ENCODE assay signal across 1 cellular context in the genomic region with DNA sequence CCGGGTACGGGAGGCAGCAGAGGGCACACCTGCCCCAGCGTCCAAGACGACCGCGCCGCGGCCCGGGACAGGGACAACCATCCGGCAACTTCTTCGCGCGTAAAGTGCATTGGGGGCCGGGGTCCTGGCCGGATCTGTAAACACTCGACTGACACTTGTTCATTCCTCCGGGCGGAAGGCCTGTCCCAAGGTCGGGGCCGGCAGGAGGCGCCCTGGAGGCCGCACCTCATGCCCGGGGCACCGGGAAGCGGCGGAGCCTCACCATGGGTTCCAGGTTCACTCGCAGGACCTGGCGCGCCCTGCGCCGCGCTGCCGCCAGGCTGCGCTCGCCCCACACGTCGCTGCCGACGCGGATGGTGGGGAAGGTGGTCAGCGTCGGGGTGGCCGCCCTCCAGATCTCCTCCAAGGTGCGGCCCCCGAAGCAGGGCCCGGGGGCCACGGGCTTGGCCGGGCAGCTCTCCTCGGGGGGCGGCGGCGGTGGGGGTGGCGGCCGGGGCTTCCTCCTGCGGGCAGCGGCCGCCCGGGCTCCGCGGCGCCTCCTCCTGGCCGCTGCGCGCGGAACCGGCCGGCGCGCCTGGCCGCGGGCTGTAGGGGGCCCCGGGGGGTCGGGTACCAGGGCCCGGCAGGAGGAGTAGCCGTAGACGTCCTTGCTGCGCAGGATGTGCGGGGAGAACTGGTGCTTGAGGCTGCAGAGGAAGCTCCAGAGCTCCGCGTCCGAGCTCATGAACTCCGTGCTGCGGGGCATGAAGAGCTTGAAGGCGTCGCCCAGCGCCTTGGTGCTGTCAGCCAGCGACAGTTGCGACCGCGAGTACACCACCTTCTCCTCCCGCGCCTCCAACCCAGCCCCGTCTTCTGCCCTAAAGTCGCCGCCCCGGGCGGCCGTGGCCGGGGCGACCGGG.
TF ChIP-seq lines count a peak whose summit lies in the region.

No MANE protein-coding gene starts in this region.

TF ChIP-seq in H1, 55 proteins besides CTCF, POLR2A, EP300 and RAD21 (continued from another document):
- TF ChIP-seq, protein P1, sequence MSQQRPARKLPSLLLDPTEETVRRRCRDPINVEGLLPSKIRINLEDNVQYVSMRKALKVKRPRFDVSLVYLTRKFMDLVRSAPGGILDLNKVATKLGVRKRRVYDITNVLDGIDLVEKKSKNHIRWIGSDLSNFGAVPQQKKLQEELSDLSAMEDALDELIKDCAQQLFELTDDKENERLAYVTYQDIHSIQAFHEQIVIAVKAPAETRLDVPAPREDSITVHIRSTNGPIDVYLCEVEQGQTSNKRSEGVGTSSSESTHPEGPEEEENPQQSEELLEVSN (IDR thresholded peaks at IDR 0.05) = peak; percentile 53
- TF ChIP-seq GABPA (IDR thresholded peaks at IDR 0.05; ENCODE audit: borderline replicate concordance, insufficient read depth, low read length) (no peak), TAF1 (IDR thresholded peaks at IDR 0.05; ENCODE audit: low read depth, low read length) (peak; percentile 50), CBX5 (IDR thresholded peaks at IDR 0.05; ENCODE audit: low read depth, low read length) (no peak), SP4 (IDR thresholded peaks at IDR 0.05; ENCODE audit: low read length) (no peak), KDM4A (IDR thresholded peaks at IDR 0.05; ENCODE audit: low read depth, low read length, severe bottlenecking) (peak; percentile 17), HDAC2 (IDR thresholded peaks at IDR 0.05; ENCODE audit: borderline replicate concordance in 1 of 2, low read depth in 2 of 2, low read length in 2 of 2) (peak in 1 of 2 experiments; percentile 33; a peak in 1 of 4 replicates), KDM1A (IDR thresholded peaks at IDR 0.05; ENCODE audit: borderline replicate concordance, low read length) (no peak), RFX5 (IDR thresholded peaks at IDR 0.05; ENCODE audit: borderline replicate concordance, low read depth, low read length) (0 out of 2 replicates have a peak, but pooled peaks have one; percentile 6), RXRA (IDR thresholded peaks at IDR 0.05; ENCODE audit: insufficient read depth, low read depth, low read length) (no peak), ZNF274 (IDR thresholded peaks at IDR 0.05; ENCODE audit: borderline replicate concordance, extremely low read depth, low read length) (no peak), RNF2 (IDR thresholded peaks at IDR 0.05; ENCODE audit: borderline replicate concordance, low read depth, low read length, missing control alignments, poor library complexity, severe bottlenecking) (no peak), CHD1 (IDR thresholded peaks at IDR 0.05; ENCODE audit: low read depth, low read length) (no peak), JUN (IDR thresholded peaks at IDR 0.05; ENCODE audit: low read depth, low read length) (no peak), GTF2F1 (IDR thresholded peaks at IDR 0.05; ENCODE audit: borderline replicate concordance, low read depth, low read length) (peak; percentile 29; the same call in 1 of the 2 replicates), SRF (IDR thresholded peaks at IDR 0.05; ENCODE audit: low read depth, low read length) (no peak), CTBP2 (IDR thresholded peaks at IDR 0.05; ENCODE audit: borderline replicate concordance, insufficient read depth, insufficient read length, low read length) (peak; percentile 82), TBP (IDR thresholded peaks at IDR 0.05; ENCODE audit: low read depth, low read length) (peak; percentile 46; the same call in 1 of the 2 replicates), POLR2AphosphoS5 (IDR thresholded peaks at IDR 0.05; ENCODE audit: low read depth, low read length) (peak; percentile 18), NRF1 (IDR thresholded peaks at IDR 0.05; ENCODE audit: low read depth, low read length) (no peak), CEBPB (IDR thresholded peaks at IDR 0.05; ENCODE audit: low read depth, low read length) (no peak), KDM5A (IDR thresholded peaks at IDR 0.05; ENCODE audit: low read length) (no peak), SIRT6 (IDR thresholded peaks at IDR 0.05; ENCODE audit: low read length) (no peak), RBBP5 (IDR thresholded peaks at IDR 0.05; ENCODE audit: borderline replicate concordance, low read depth, low read length) (no peak), POU5F1 (IDR thresholded peaks at IDR 0.05; ENCODE audit: low read depth, low read length) (no peak), CREB1 (IDR thresholded peaks at IDR 0.05) (peak; percentile 62; the same call in 1 of the 2 replicates), TCF12 (IDR thresholded peaks at IDR 0.05; ENCODE audit: low read depth, low read length) (0 out of 2 replicates have a peak, but pooled peaks have one; percentile 19)
- TF ChIP-seq, protein P2, sequence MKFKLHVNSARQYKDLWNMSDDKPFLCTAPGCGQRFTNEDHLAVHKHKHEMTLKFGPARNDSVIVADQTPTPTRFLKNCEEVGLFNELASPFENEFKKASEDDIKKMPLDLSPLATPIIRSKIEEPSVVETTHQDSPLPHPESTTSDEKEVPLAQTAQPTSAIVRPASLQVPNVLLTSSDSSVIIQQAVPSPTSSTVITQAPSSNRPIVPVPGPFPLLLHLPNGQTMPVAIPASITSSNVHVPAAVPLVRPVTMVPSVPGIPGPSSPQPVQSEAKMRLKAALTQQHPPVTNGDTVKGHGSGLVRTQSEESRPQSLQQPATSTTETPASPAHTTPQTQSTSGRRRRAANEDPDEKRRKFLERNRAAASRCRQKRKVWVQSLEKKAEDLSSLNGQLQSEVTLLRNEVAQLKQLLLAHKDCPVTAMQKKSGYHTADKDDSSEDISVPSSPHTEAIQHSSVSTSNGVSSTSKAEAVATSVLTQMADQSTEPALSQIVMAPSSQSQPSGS (IDR thresholded peaks at IDR 0.05; ENCODE audit: low read length) = no peak
- TF ChIP-seq, protein P3, sequence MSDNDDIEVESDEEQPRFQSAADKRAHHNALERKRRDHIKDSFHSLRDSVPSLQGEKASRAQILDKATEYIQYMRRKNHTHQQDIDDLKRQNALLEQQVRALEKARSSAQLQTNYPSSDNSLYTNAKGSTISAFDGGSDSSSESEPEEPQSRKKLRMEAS (IDR thresholded peaks at IDR 0.05) = peak; percentile 92
